In the genomic region with DNA sequence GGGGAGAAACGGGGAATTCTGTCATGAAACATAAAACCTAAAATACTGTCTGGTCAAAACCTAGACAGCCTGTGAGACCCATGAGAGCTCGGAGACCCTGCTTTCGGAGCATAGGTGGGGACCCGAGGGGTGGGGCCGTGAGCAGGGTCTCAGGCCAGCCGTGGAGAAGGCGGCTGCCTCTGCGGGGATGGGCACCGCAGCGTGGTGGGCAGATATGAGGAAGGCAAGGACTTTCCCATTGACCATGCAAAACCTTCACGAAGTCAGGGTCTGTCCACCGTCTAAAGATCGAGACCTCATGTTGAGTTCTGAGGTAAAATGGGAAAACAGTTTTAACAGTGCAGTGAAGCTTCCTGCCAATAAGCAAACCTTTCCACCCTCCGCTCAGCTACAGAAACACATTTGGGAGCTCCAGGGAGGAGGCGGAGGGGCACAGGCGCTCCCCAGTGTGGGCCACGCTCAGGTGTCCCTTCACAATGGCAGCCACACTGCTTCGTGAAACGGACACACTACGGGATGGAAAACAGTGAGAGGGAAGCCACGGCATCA, we compare ENCODE assay signal across 14 cellular contexts.
DNase-seq lines count a peak whose midpoint lies in the region; ATAC-seq and TF ChIP-seq lines count a peak whose summit lies in the region.
"Had no signal": no experiment of that assay in that cellular context is flagged by ENCODE, and none has a peak within 500 bp of the region (broad histone marks: within the 10 kb centered on the region; RNA-seq: fewer than 3 reads in every experiment).

No MANE protein-coding gene starts in this region.

- H3K79me2 ChIP-seq in fibroblast of lung (ENCODE audit: control insufficient read depth, insufficient read depth, low read length) = no peaks in the 10 kb centered on the region

- peak overlapping the region; percentile 52 for H3K4me2 ChIP-seq in fibroblast of lung (ENCODE audit: extremely low read depth, insufficient read depth, low read length)

- H3K27ac ChIP-seq in ascending aorta = peak overlapping the region; percentile 81 to 90
- no peak overlapping the region for H3K27ac ChIP-seq in fibroblast of lung (ENCODE audit: insufficient read depth, low read length)
- H3K27ac ChIP-seq in muscle layer of colon (ENCODE audit: low read depth, low read length) = peak overlapping the region; percentile 40
- H3K27ac ChIP-seq in thoracic aorta = peak overlapping the region; percentile 75 to 80

- H3K9ac ChIP-seq in fibroblast of lung (ENCODE audit: insufficient read depth, low read length) (no peak overlapping the region), muscle layer of colon (ENCODE audit: low read length) (no peak overlapping the region)

- H3K9me3 ChIP-seq in ascending aorta (no peaks in the 10 kb centered on the region), fibroblast of lung (ENCODE audit: control insufficient read depth, insufficient read depth, low read depth, low read length) (no peaks in the 10 kb centered on the region), muscle layer of colon (ENCODE audit: low read length) (no peaks in the 10 kb centered on the region), thoracic aorta (no peaks in the 10 kb centered on the region)
- H3K9me3 ChIP-seq: HAP-1 had no signal

- intact Hi-C loops in ascending aorta (cut with DNase I) = loop anchor here (2.0 to 5.0 kb wide), 4 partner anchors 35 to 290 kb away; no protein-coding TSS in a partner anchor

- H2AFZ ChIP-seq in fibroblast of lung (ENCODE audit: low read length) = no peak overlapping the region

- TF ChIP-seq CTCF in ascending aorta (IDR thresholded peaks at IDR 0.05) (no peak), fibroblast of lung (conservative IDR thresholded peaks at IDR 0.05 in 1 of 2, IDR thresholded peaks at IDR 0.05 in 1 of 2; ENCODE audit: low read depth in 1 of 2, low read length in 2 of 2) (no peak), thoracic aorta (IDR thresholded peaks at IDR 0.05) (no peak)

- DNase-seq in ascending aorta (ENCODE audit: low spot score in 2 of 2) = no peak
- no peak for DNase-seq in fibroblast of lung (ENCODE audit: low read depth in 2 of 2)
- no peak for DNase-seq in thoracic aorta (ENCODE audit: low spot score)
- DNase-seq in NCI-H82 (lab: John Stamatoyannopoulos, UW) = no peak
- no peak for DNase-seq in NCI-H345 treated with DMSO at 0.1 percent for 48 hours (lab: John Stamatoyannopoulos, UW; ENCODE audit: unreplicated experiment)
- no peak for DNase-seq in GOT3 (lab: John Stamatoyannopoulos, UW)
- DNase-seq: activated CD4-positive, alpha-beta T cell treated with anti-CD3 and anti-CD28 coated beads, Interleukin-2, amount 10 ng/mL, durations not matched to agents 24 days and 14 days; activated T-cell treated with anti-CD3 and anti-CD28 coated beads, Interleukin-2, amount 50 U/mL, for 48 hours; NCI-H345; nephron progenitor cell; stimulated activated CD4-positive, alpha-beta T cell treated with anti-CD3 and anti-CD28 coated beads, Interleukin-15, amount 100 ng/mL, for 24 hours had no signal

- ATAC-seq in thoracic aorta (ENCODE audit: insufficient number of reproducible peaks, low FRiP score, low read depth) (no peak), HG02798 (IDR thresholded peaks at IDR 0.05; ENCODE audit: poor library complexity, unreplicated experiment) (no peak)

- H3K4me3 ChIP-seq in ascending aorta = peak overlapping the region; percentile 1 to 43
- H3K4me3 ChIP-seq in fibroblast of lung (replicated peaks in 1 of 4; ENCODE audit: control extremely low read depth in 1 of 4, insufficient read depth in 1 of 4, low read depth in 3 of 4, low read length in 4 of 4) = peak overlapping the region in 2 of 4 experiments; percentile 32 to 37
- H3K4me3 ChIP-seq in muscle layer of colon (ENCODE audit: low read depth in 1 of 2, low read length in 2 of 2) = peak overlapping the region in 1 of 2 donors; percentile 9
- H3K4me3 ChIP-seq in thoracic aorta = peak overlapping the region; percentile 60
- H3K4me3 ChIP-seq: HAP-1 had no signal

- H3K27me3 ChIP-seq in ascending aorta = no peaks in the 10 kb centered on the region
- H3K27me3 ChIP-seq in fibroblast of lung (ENCODE audit: control insufficient read depth, insufficient read depth, low read length) = peaks cover 5% of the 10 kb centered on the region
- H3K27me3 ChIP-seq in muscle layer of colon (ENCODE audit: control insufficient read depth in 1 of 2, insufficient read depth in 2 of 2, low read length in 2 of 2) = no peaks in the 10 kb centered on the region
- H3K27me3 ChIP-seq in thoracic aorta (replicated peaks; ENCODE audit: insufficient read depth) = no peaks in the 10 kb centered on the region

- peaks cover 13 to 57% of the 10 kb centered on the region in 2 donors for H3K4me1 ChIP-seq in ascending aorta
- H3K4me1 ChIP-seq in fibroblast of lung (ENCODE audit: control insufficient read depth, extremely low read depth, insufficient read depth, low read length) = peaks cover 8% of the 10 kb centered on the region
- H3K4me1 ChIP-seq in muscle layer of colon (ENCODE audit: insufficient read depth, low read length) = peaks cover 53% of the 10 kb centered on the region
- peaks cover 37 to 82% of the 10 kb centered on the region in 2 donors for H3K4me1 ChIP-seq in thoracic aorta (ENCODE audit: control insufficient read depth in 1 of 2, low read depth in 2 of 2)

- H4K20me1 ChIP-seq in fibroblast of lung (ENCODE audit: control insufficient read depth, extremely low read depth, insufficient read depth, low read length) = no peaks in the 10 kb centered on the region

- H3K36me3 ChIP-seq in ascending aorta (no peaks in the 10 kb centered on the region), fibroblast of lung (ENCODE audit: control insufficient read depth, insufficient read depth, low read length) (no peaks in the 10 kb centered on the region), muscle layer of colon (ENCODE audit: insufficient read depth, low read length) (no peaks in the 10 kb centered on the region), thoracic aorta (no peaks in the 10 kb centered on the region)
- H3K36me3 ChIP-seq: HAP-1 had no signal
